Comparison of ENCODE assay signal across 1 cellular context in the genomic region with DNA sequence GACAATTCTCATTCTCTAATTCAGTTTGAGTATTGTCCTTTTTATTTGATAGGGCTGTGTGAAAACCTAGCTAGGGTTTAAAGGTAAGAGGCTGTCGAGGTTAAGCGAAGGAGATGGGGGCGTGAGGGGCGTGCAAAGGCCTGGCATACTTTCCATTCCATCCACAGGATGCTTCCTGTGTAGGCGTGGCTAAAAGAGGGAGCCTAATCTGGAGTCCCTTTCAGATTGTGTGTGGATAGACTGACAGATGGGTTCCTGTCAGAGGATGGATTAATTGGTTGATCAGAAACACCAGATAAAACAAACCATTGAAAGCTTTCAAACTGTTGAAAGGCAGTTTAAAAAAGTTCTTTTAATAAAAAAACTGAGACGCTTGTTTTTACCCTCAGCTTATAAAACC.
TF ChIP-seq lines count a peak whose summit lies in the region.

No MANE protein-coding gene starts in this region.

TF ChIP-seq in HEK293, 187 proteins besides CTCF, POLR2A, EP300 and RAD21 (continued from another document):
- TF ChIP-seq, protein P1, sequence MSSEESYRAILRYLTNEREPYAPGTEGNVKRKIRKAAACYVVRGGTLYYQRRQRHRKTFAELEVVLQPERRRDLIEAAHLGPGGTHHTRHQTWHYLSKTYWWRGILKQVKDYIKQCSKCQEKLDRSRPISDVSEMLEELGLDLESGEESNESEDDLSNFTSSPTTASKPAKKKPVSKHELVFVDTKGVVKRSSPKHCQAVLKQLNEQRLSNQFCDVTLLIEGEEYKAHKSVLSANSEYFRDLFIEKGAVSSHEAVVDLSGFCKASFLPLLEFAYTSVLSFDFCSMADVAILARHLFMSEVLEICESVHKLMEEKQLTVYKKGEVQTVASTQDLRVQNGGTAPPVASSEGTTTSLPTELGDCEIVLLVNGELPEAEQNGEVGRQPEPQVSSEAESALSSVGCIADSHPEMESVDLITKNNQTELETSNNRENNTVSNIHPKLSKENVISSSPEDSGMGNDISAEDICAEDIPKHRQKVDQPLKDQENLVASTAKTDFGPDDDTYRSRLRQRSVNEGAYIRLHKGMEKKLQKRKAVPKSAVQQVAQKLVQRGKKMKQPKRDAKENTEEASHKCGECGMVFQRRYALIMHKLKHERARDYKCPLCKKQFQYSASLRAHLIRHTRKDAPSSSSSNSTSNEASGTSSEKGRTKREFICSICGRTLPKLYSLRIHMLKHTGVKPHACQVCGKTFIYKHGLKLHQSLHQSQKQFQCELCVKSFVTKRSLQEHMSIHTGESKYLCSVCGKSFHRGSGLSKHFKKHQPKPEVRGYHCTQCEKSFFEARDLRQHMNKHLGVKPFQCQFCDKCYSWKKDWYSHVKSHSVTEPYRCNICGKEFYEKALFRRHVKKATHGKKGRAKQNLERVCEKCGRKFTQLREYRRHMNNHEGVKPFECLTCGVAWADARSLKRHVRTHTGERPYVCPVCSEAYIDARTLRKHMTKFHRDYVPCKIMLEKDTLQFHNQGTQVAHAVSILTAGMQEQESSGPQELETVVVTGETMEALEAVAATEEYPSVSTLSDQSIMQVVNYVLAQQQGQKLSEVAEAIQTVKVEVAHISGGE (tag by site-specific recombination; conservative IDR thresholded peaks at IDR 0.05; ENCODE audit: low read depth): no peak
- TF ChIP-seq MYNN (tag by site-specific recombination; IDR thresholded peaks at IDR 0.05; ENCODE audit: borderline replicate concordance) (no peak), ZNF514 (tag by site-specific recombination; IDR thresholded peaks at IDR 0.05) (no peak), ZNF133 (tag by site-specific recombination; IDR thresholded peaks at IDR 0.05) (no peak), ZXDB (tag by site-specific recombination; IDR thresholded peaks at IDR 0.05) (no peak), ZBTB8A (tag by site-specific recombination; IDR thresholded peaks at IDR 0.05) (no peak), ZNF394 (tag by site-specific recombination; IDR thresholded peaks at IDR 0.05; ENCODE audit: borderline replicate concordance) (no peak), ZNF239 (tag by site-specific recombination; IDR thresholded peaks at IDR 0.05) (no peak), SP2 (tag by site-specific recombination; IDR thresholded peaks at IDR 0.05) (peak; percentile 31), ZNF621 (tag by site-specific recombination; IDR thresholded peaks at IDR 0.05) (no peak), ZNF175 (tag by site-specific recombination; IDR thresholded peaks at IDR 0.05) (no peak), ZNF548 (tag by site-specific recombination; IDR thresholded peaks at IDR 0.05) (no peak), KLF10 (tag by site-specific recombination; IDR thresholded peaks at IDR 0.05) (peak; percentile 64; the same call in 1 of the 2 replicates), ZNF623 (tag by site-specific recombination; IDR thresholded peaks at IDR 0.05) (peak; percentile 46; the same call in 1 of the 2 replicates), TCF7L2 (IDR thresholded peaks at IDR 0.05; ENCODE audit: borderline replicate concordance, low read depth, low read length) (no peak), GLIS1 (tag by site-specific recombination; IDR thresholded peaks at IDR 0.05) (no peak), ZFP37 (tag by site-specific recombination; IDR thresholded peaks at IDR 0.05) (no peak), ZNF248 (tag by site-specific recombination; IDR thresholded peaks at IDR 0.05) (no peak), ZNF121 (tag by site-specific recombination; IDR thresholded peaks at IDR 0.05) (no peak), ZNF174 (tag by site-specific recombination; IDR thresholded peaks at IDR 0.05) (no peak), ZBTB20 (tag by site-specific recombination; IDR thresholded peaks at IDR 0.05) (no peak), ZEB2 (tag by site-specific recombination; IDR thresholded peaks at IDR 0.05) (no peak), EGR2 (tag by site-specific recombination; IDR thresholded peaks at IDR 0.05; ENCODE audit: low read depth) (peak; percentile 57), ZFHX2 (tag by site-specific recombination; conservative IDR thresholded peaks at IDR 0.05) (0 out of 2 replicates have a peak, but pooled peaks have one; percentile 9), ZNF341 (tag by site-specific recombination; IDR thresholded peaks at IDR 0.05; ENCODE audit: low read depth) (no peak)
- TF ChIP-seq, protein P2, sequence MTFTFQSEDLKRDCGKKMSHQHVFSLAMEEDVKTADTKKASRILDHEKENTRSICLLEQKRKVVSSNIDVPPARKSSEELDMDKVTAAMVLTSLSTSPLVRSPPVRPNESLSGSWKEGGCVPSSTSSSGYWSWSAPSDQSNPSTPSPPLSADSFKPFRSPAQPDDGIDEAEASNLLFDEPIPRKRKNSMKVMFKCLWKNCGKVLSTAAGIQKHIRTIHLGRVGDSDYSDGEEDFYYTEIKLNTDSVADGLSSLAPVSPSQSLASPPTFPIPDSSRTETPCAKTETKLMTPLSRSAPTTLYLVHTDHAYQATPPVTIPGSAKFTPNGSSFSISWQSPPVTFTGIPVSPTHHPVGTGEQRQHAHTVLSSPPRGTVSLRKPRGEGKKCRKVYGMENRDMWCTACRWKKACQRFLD (tag by site-specific recombination; IDR thresholded peaks at IDR 0.05): no peak
- TF ChIP-seq, protein P3, sequence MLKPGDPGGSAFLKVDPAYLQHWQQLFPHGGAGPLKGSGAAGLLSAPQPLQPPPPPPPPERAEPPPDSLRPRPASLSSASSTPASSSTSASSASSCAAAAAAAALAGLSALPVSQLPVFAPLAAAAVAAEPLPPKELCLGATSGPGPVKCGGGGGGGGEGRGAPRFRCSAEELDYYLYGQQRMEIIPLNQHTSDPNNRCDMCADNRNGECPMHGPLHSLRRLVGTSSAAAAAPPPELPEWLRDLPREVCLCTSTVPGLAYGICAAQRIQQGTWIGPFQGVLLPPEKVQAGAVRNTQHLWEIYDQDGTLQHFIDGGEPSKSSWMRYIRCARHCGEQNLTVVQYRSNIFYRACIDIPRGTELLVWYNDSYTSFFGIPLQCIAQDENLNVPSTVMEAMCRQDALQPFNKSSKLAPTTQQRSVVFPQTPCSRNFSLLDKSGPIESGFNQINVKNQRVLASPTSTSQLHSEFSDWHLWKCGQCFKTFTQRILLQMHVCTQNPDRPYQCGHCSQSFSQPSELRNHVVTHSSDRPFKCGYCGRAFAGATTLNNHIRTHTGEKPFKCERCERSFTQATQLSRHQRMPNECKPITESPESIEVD (tag by site-specific recombination; IDR thresholded peaks at IDR 0.05): no peak
- TF ChIP-seq, protein P4, sequence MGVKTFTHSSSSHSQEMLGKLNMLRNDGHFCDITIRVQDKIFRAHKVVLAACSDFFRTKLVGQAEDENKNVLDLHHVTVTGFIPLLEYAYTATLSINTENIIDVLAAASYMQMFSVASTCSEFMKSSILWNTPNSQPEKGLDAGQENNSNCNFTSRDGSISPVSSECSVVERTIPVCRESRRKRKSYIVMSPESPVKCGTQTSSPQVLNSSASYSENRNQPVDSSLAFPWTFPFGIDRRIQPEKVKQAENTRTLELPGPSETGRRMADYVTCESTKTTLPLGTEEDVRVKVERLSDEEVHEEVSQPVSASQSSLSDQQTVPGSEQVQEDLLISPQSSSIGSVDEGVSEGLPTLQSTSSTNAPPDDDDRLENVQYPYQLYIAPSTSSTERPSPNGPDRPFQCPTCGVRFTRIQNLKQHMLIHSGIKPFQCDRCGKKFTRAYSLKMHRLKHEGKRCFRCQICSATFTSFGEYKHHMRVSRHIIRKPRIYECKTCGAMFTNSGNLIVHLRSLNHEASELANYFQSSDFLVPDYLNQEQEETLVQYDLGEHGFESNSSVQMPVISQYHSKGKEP (tag by site-specific recombination; IDR thresholded peaks at IDR 0.05): no peak
TF ChIP-seq in HEK293: peak in this region for 6.
